ENCODE assay signal across 28 cellular contexts in genomic region chr17:74644419-74644818, GRCh38. TPM values are rescaled to one million over a fixed set of nuclear protein-coding genes. Genes with fewer than 3 reads are reported as not detected.
DNase-seq lines count a peak whose midpoint lies in the region; ATAC-seq and TF ChIP-seq lines count a peak whose summit lies in the region.
"Had no signal": no experiment of that assay in that cellular context is flagged by ENCODE, and none has a peak within 500 bp of the region (broad histone marks: within the 10 kb centered on the region; RNA-seq: fewer than 3 reads in every experiment).

No MANE protein-coding gene starts in this region.

- peak overlapping the region; percentile 92 for H3K4ac ChIP-seq in mesendoderm (ENCODE audit: low read depth, low read length)

- no peak overlapping the region for H2BK15ac ChIP-seq in mesendoderm (replicated peaks; ENCODE audit: low read depth)

- TF ChIP-seq CTCF in CD14-positive monocyte (IDR thresholded peaks at IDR 0.05): no peak
- no peak for TF ChIP-seq CTCF in activated B cell treated with CpG ODN at 0.5 μM for 24 hours (IDR thresholded peaks at IDR 0.05)
- no peak for TF ChIP-seq CTCF in esophagus muscularis mucosa (IDR thresholded peaks at IDR 0.05)

- intact Hi-C loops in CD14-positive monocyte (cut with micrococcal nuclease) (loop anchor here (5.0 to 10.0 kb wide), 2 partner anchors 112 to 270 kb away; partner anchors contain the start of gene CD300LB (in 1 of the 2)), activated B cell treated with CpG ODN at 0.5 μM for 24 hours (cut with micrococcal nuclease) (no loop called here), esophagus muscularis mucosa (cut with DNase I) (no loop called here)

- CTCF ChIA-PET in activated B cell treated with CpG ODN at 0.5 μM for 24 hours (lab: Charles Lee): interaction anchor here (0.7 to 1.5 kb wide), 4 partner anchors 13 to 92 kb away, joined by 3 to 7 read pairs (median 4); partner anchors contain the start of gene RAB37

- H3K36me3 Mint-ChIP-seq in CD14-positive monocyte: peaks cover 5 to 9% of the 10 kb centered on the region in 2 donors
- no peaks in the 10 kb centered on the region for H3K36me3 Mint-ChIP-seq in activated B cell treated with CpG ODN at 0.5 μM for 24 hours (ENCODE audit: low read depth)
- H3K36me3 Mint-ChIP-seq: CD4-positive, alpha-beta memory T cell; CD4-positive, CD25-positive, alpha-beta regulatory T cell had no signal

- WGBS in mesendoderm (ENCODE audit: extremely low coverage, insufficient coverage, low lambda C conversion rate): no CpG with 5 or more reads among the region's 2 CpGs
- 84% methylated on average over 2 of the region's 2 CpGs for WGBS in esophagus muscularis mucosa

- POLR2A ChIA-PET in activated B cell treated with CpG ODN at 0.5 μM for 24 hours (lab: Charles Lee): no interaction called here

- H3K27me3 Mint-ChIP-seq in CD14-positive monocyte (ENCODE audit: low read depth in 3 of 3) (peaks cover 1 to 14% (median 10%) of the 10 kb centered on the region in 3 donors), activated B cell treated with CpG ODN at 0.5 μM for 24 hours (peaks cover 20% of the 10 kb centered on the region)

- H3K4me1 Mint-ChIP-seq in CD14-positive monocyte (peaks cover 68% of the 10 kb centered on the region), activated B cell treated with CpG ODN at 0.5 μM for 24 hours (peaks cover 65% of the 10 kb centered on the region)

- no peak overlapping the region for H3K23ac ChIP-seq in mesendoderm (ENCODE audit: low read length)

- H3K4me2 ChIP-seq in mesendoderm (ENCODE audit: low read length): no peak overlapping the region

- H4K5ac ChIP-seq in mesendoderm (ENCODE audit: low read length): peak overlapping the region; percentile 82

- H3K4me1 ChIP-seq in mesendoderm (ENCODE audit: control insufficient read depth, low read depth, low read length) (peaks cover 22% of the 10 kb centered on the region), esophagus muscularis mucosa (no peaks in the 10 kb centered on the region)

- H3K27ac ChIP-seq in mesendoderm (ENCODE audit: low read depth, low read length) (peak overlapping the region; percentile 48), esophagus muscularis mucosa (replicated peaks in 1 of 4) (no peak overlapping the region)
- H3K27ac ChIP-seq: BLaER1, C4-2B had no signal

- H3K18ac ChIP-seq in mesendoderm (ENCODE audit: low read length): peak overlapping the region; percentile 62

- H4K8ac ChIP-seq in mesendoderm (ENCODE audit: low read depth, low read length): no peak overlapping the region

- H3K27me3 ChIP-seq in mesendoderm (ENCODE audit: insufficient read depth, low read length, poor library complexity): no peaks in the 10 kb centered on the region
- peaks cover 0 to 45% (median 3%) of the 10 kb centered on the region in 4 donors for H3K27me3 ChIP-seq in esophagus muscularis mucosa
- H3K27me3 ChIP-seq: BE2C had no signal

- TF ChIP-seq POLR2A in esophagus muscularis mucosa (IDR thresholded peaks at IDR 0.05; ENCODE audit: low read depth): no peak

- no peak overlapping the region for H3K9ac ChIP-seq in mesendoderm (ENCODE audit: low read length)
- H3K9ac ChIP-seq: BLaER1 had no signal

- H3K79me1 ChIP-seq in mesendoderm (ENCODE audit: low read length): no peaks in the 10 kb centered on the region

- TF ChIP-seq EP300 in esophagus muscularis mucosa (IDR thresholded peaks at IDR 0.05): no peak

- ATAC-seq in activated B cell treated with CpG ODN at 0.5 μM for 24 hours (ENCODE audit: low read depth) (no peak), HG03342 (IDR thresholded peaks at IDR 0.05; ENCODE audit: unreplicated experiment) (no peak)
- ATAC-seq in activated CD4-positive, CD25-positive, alpha-beta regulatory T cell treated with anti-CD3 and anti-CD28 coated beads, Interleukin-2, amount 50 U/mL, for 24 hours: no peak
- ATAC-seq: GM12878 had no signal

- H2BK120ac ChIP-seq in mesendoderm (ENCODE audit: low read depth, low read length): no peak overlapping the region

- no peak overlapping the region for H3K4me3 Mint-ChIP-seq in CD14-positive monocyte
- no peak overlapping the region for H3K4me3 Mint-ChIP-seq in activated B cell treated with CpG ODN at 0.5 μM for 24 hours
- H3K4me3 Mint-ChIP-seq: CD4-positive, alpha-beta memory T cell; CD4-positive, CD25-positive, alpha-beta regulatory T cell; CD8-positive, alpha-beta memory T cell had no signal

- H3K79me2 ChIP-seq in mesendoderm (ENCODE audit: control insufficient read depth, insufficient read depth, low read length): no peaks in the 10 kb centered on the region

- H3K36me3 ChIP-seq in mesendoderm (ENCODE audit: control insufficient read depth, insufficient read depth, low read length): no peaks in the 10 kb centered on the region
- H3K36me3 ChIP-seq in esophagus muscularis mucosa: no peaks in the 10 kb centered on the region
- H3K36me3 ChIP-seq: BE2C, BLaER1 had no signal

- H3K9me3 ChIP-seq in esophagus muscularis mucosa: no peaks in the 10 kb centered on the region
- H3K9me3 ChIP-seq: BE2C, BLaER1 had no signal

- peaks cover 0 to 2% (median 0%) of the 10 kb centered on the region in 7 donors for H3K9me3 Mint-ChIP-seq in CD14-positive monocyte
- H3K9me3 Mint-ChIP-seq in activated B cell treated with CpG ODN at 0.5 μM for 24 hours: no peaks in the 10 kb centered on the region
- H3K9me3 Mint-ChIP-seq: CD4-positive, alpha-beta memory T cell; CD4-positive, CD25-positive, alpha-beta regulatory T cell; CD8-positive, alpha-beta memory T cell had no signal

- H2BK5ac ChIP-seq in mesendoderm (ENCODE audit: low read length): peak overlapping the region; percentile 97

- peak overlapping the region; percentile 96 for H2AK5ac ChIP-seq in mesendoderm (ENCODE audit: low read length)

- peak overlapping the region; percentile 69 for H3K56ac ChIP-seq in mesendoderm (ENCODE audit: low read length)

- no peak for DNase-seq in CD14-positive monocyte (ENCODE audit: low spot score)
- no peak for DNase-seq in activated B cell treated with CpG ODN at 0.5 μM for 24 hours
- DNase-seq in mesendoderm: no peak
- DNase-seq in stimulated activated CD4-positive, alpha-beta T cell treated with anti-CD3 and anti-CD28 coated beads, Interleukin-4, amount 100 ng/mL, for 24 hours: no peak
- DNase-seq in esophagus muscularis mucosa (ENCODE audit: extremely low spot score): no peak
- DNase-seq: 8988T; ACHN; BE2C; CD4-positive, alpha-beta memory T cell; CD4-positive, CD25-positive, alpha-beta regulatory T cell; CD8-positive, alpha-beta memory T cell; COR-L47; DMS 273 treated with DMSO at 0.1 percent for 48 hours; DMS153; DMS53; DMS79; DND-41; EL; GDM1 had no signal

- H3K27ac Mint-ChIP-seq in CD14-positive monocyte: peak overlapping the region in 6 of 7 donors; percentile 15 to 86 (median 56)
- peak overlapping the region; percentile 19 for H3K27ac Mint-ChIP-seq in activated B cell treated with CpG ODN at 0.5 μM for 24 hours
- H3K27ac Mint-ChIP-seq: CD4-positive, alpha-beta memory T cell had no signal

- H3K4me3 ChIP-seq in mesendoderm (ENCODE audit: low read length) (no peak overlapping the region), esophagus muscularis mucosa (no peak overlapping the region)
- H3K4me3 ChIP-seq: BLaER1, GM12878 had no signal

RNA-seq across cellular contexts. Expression of gene CD300E, which starts 20.9 kb away (rescaled TPM):
- 100 to 1,000 TPM in 1 of 2 donors, 10 to 100 TPM in 1; 65.0 to 122 TPM for polyA plus RNA-seq in CD14-positive monocyte
- total RNA-seq in activated B cell treated with CpG ODN at 0.5 μM for 24 hours: 0.09 and 0.29 TPM in 2 replicates
- 0.21 TPM for polyA plus RNA-seq in mesendoderm (2013, experiment 1 of 2)
- polyA plus RNA-seq in mesendoderm (2013, experiment 2 of 2): 0.21 TPM
- total RNA-seq in esophagus muscularis mucosa: 1 to 10 TPM in 1 of 4 donors, under 1 TPM in 3; 0.39 to 5.0 (median 0.62) TPM
- total RNA-seq: A673; CD4-positive, alpha-beta memory T cell; CD4-positive, CD25-positive, alpha-beta regulatory T cell; CD8-positive, alpha-beta memory T cell; Daoy; G401; GM12878 had no signal
- polyA plus RNA-seq: AG04450; CD4-positive, alpha-beta memory T cell; CD8-positive, alpha-beta memory T cell; GM12878 had no signal

RNA-seq across cellular contexts. Expression of gene CD300LD, which starts 52.3 kb away (rescaled TPM):
- polyA plus RNA-seq in CD14-positive monocyte: under 1 TPM; 0.41 to 0.50 TPM
- not detected in 2 replicates for total RNA-seq in activated B cell treated with CpG ODN at 0.5 μM for 24 hours
- polyA plus RNA-seq in mesendoderm (2013, experiment 1 of 2): not detected
- not detected for polyA plus RNA-seq in mesendoderm (2013, experiment 2 of 2)
- not detected for total RNA-seq in esophagus muscularis mucosa
- total RNA-seq: A673; CD4-positive, alpha-beta memory T cell; CD4-positive, CD25-positive, alpha-beta regulatory T cell; CD8-positive, alpha-beta memory T cell; Daoy; G401; GM12878 had no signal
- polyA plus RNA-seq: AG04450; CD4-positive, alpha-beta memory T cell; CD4-positive, CD25-positive, alpha-beta regulatory T cell; CD8-positive, alpha-beta memory T cell; GM12878 had no signal

Comparison
In these comparisons a context has a peak if more than half of its experiments do, and no peak if none do; other contexts are left out.
1. intact Hi-C loops: an anchor here in CD14-positive monocyte (5.0 to 10.0 kb wide); none called in activated B cell treated with CpG ODN at 0.5 μM for 24 hours and esophagus muscularis mucosa.